In genomic region chr2:158381205-158381604, GRCh38 we compare ENCODE assay signal across 18 cellular contexts.
DNase-seq lines count a peak whose midpoint lies in the region; ATAC-seq and TF ChIP-seq lines count a peak whose summit lies in the region.
"Had no signal": no experiment of that assay in that cellular context is flagged by ENCODE, and none has a peak within 500 bp of the region (broad histone marks: within the 10 kb centered on the region; RNA-seq: fewer than 3 reads in every experiment).

No MANE protein-coding gene starts in this region.

- H3K9me3 Mint-ChIP-seq in endodermal cell (peaks cover 5% of the 10 kb centered on the region), mesothelial cell of epicardium (peaks cover 19% of the 10 kb centered on the region)
- no peaks in the 10 kb centered on the region for H3K9me3 Mint-ChIP-seq in effector memory CD8-positive, alpha-beta T cell
- H3K9me3 Mint-ChIP-seq in stimulated activated memory B cell treated with anti-CD40 and anti-IgM and Interleukin-4, amounts not matched to agents 10 μg/mL and 1 μg/mL and 100 μg/mL, for 72 hours, result no peaks in the 10 kb centered on the region

- 91% methylated on average over 3 of the region's 3 CpGs; no CpG with 5 or more reads in 1 of the 2 experiments for whole genome bisulfite sequencing in endodermal cell (ENCODE audit: insufficient coverage in 1 of 2, insufficient read length in 1 of 2), 2 experiments

- BruUV-seq in A673 (replicated peaks; lab: Mats Ljungman, UMichigan), result no TSS peak

- H3K27me3 Mint-ChIP-seq in endodermal cell (ENCODE audit: insufficient read depth) (no peaks in the 10 kb centered on the region), mesothelial cell of epicardium (ENCODE audit: low read depth) (no peaks in the 10 kb centered on the region)
- peaks cover 12 to 23% of the 10 kb centered on the region in 2 donors for H3K27me3 Mint-ChIP-seq in effector memory CD8-positive, alpha-beta T cell
- H3K27me3 Mint-ChIP-seq in stimulated activated memory B cell treated with anti-CD40 and anti-IgM and Interleukin-4, amounts not matched to agents 10 μg/mL and 1 μg/mL and 100 μg/mL, for 72 hours, result no peaks in the 10 kb centered on the region
- H3K27me3 Mint-ChIP-seq: B cell had no signal

- H3K27ac ChIP-seq in A673 (ENCODE audit: low read depth, low read length, poor library complexity, severe bottlenecking) (no peak overlapping the region), endodermal cell (ENCODE audit: low read depth, low read length) (no peak overlapping the region)

- H3K4me3 ChIP-seq in A673 (ENCODE audit: low read depth, low read length, poor library complexity, severe bottlenecking), result no peak overlapping the region
- H3K4me3 ChIP-seq in endodermal cell (ENCODE audit: low read length), result no peak overlapping the region

- CTCF ChIA-PET in A673 (lab: Charles Lee), result no interaction called here

- intact Hi-C loops in A673 (cut with micrococcal nuclease; ENCODE audit: unreplicated experiment), result no loop called here

- H3K4me1 Mint-ChIP-seq in endodermal cell (no peaks in the 10 kb centered on the region), mesothelial cell of epicardium (peaks cover 6% of the 10 kb centered on the region)
- H3K4me1 Mint-ChIP-seq in effector memory CD8-positive, alpha-beta T cell (ENCODE audit: low read depth in 2 of 2), result no peaks in the 10 kb centered on the region
- H3K4me1 Mint-ChIP-seq in stimulated activated memory B cell treated with anti-CD40 and anti-IgM and Interleukin-4, amounts not matched to agents 10 μg/mL and 1 μg/mL and 100 μg/mL, for 72 hours, result no peaks in the 10 kb centered on the region
- H3K4me1 Mint-ChIP-seq: B cell had no signal

- no peak overlapping the region for H3K27ac Mint-ChIP-seq in endodermal cell
- H3K27ac Mint-ChIP-seq in mesothelial cell of epicardium, result no peak overlapping the region
- no peak overlapping the region for H3K27ac Mint-ChIP-seq in effector memory CD8-positive, alpha-beta T cell
- no peak overlapping the region for H3K27ac Mint-ChIP-seq in stimulated activated memory B cell treated with anti-CD40 and anti-IgM and Interleukin-4, amounts not matched to agents 10 μg/mL and 1 μg/mL and 100 μg/mL, for 72 hours
- H3K27ac Mint-ChIP-seq: B cell had no signal

- no peaks in the 10 kb centered on the region for H3K27me3 ChIP-seq in A673 (replicated peaks; ENCODE audit: insufficient read depth, low read depth, low read length, poor library complexity)
- no peaks in the 10 kb centered on the region for H3K27me3 ChIP-seq in endodermal cell (ENCODE audit: control insufficient read depth, insufficient read depth, low read length, poor library complexity, severe bottlenecking)

- in situ Hi-C loops in KBM-7 (cut with MboI; ENCODE audit: low pct_unique_long_range_greater_than_20kb, low sequenced_read_pairs), result no loop called here

- ATAC-seq in effector memory CD8-positive, alpha-beta T cell (replicated peaks), result no peak
- ATAC-seq in HG02840 (IDR thresholded peaks at IDR 0.05; ENCODE audit: low FRiP score, unreplicated experiment) (no peak), GM21526 (IDR thresholded peaks at IDR 0.05; ENCODE audit: low FRiP score, unreplicated experiment) (no peak)
- no peak for ATAC-seq in stimulated activated memory B cell treated with anti-CD40 and anti-IgM and Interleukin-4, amounts not matched to agents 10 μg/mL and 1 μg/mL and 100 μg/mL, for 72 hours
- ATAC-seq: Right ventricle myocardium inferior had no signal

- H3K36me3 Mint-ChIP-seq in endodermal cell (ENCODE audit: low read depth), result no peaks in the 10 kb centered on the region
- H3K36me3 Mint-ChIP-seq in mesothelial cell of epicardium, result no peaks in the 10 kb centered on the region
- no peaks in the 10 kb centered on the region for H3K36me3 Mint-ChIP-seq in effector memory CD8-positive, alpha-beta T cell (ENCODE audit: insufficient read depth)
- no peaks in the 10 kb centered on the region for H3K36me3 Mint-ChIP-seq in stimulated activated memory B cell treated with anti-CD40 and anti-IgM and Interleukin-4, amounts not matched to agents 10 μg/mL and 1 μg/mL and 100 μg/mL, for 72 hours

- H3K36me3 ChIP-seq in A673 (ENCODE audit: insufficient read depth, low read length, poor library complexity, severe bottlenecking), result no peaks in the 10 kb centered on the region
- no peaks in the 10 kb centered on the region for H3K36me3 ChIP-seq in endodermal cell (ENCODE audit: control insufficient read depth, insufficient read depth, low read length)

- H3K9me3 ChIP-seq in A673 (ENCODE audit: low read depth, low read length, poor library complexity, severe bottlenecking) (no peaks in the 10 kb centered on the region), endodermal cell (ENCODE audit: control insufficient read depth, low read length) (no peaks in the 10 kb centered on the region)

- no peak; the same call in 1 of the 2 replicates for TF ChIP-seq CTCF in A673 (conservative IDR thresholded peaks at IDR 0.05; ENCODE audit: low read depth, low read length)
- TF ChIP-seq CTCF in endodermal cell (conservative IDR thresholded peaks at IDR 0.05), result peak; percentile 47
- peak; percentile 40 for TF ChIP-seq CTCF in mesothelial cell of epicardium (IDR thresholded peaks at IDR 0.05; ENCODE audit: unreplicated experiment)

- H3K4me3 Mint-ChIP-seq in endodermal cell (no peak overlapping the region), mesothelial cell of epicardium (no peak overlapping the region)
- H3K4me3 Mint-ChIP-seq in effector memory CD8-positive, alpha-beta T cell, result no peak overlapping the region
- H3K4me3 Mint-ChIP-seq in stimulated activated memory B cell treated with anti-CD40 and anti-IgM and Interleukin-4, amounts not matched to agents 10 μg/mL and 1 μg/mL and 100 μg/mL, for 72 hours, result no peak overlapping the region
- H3K4me3 Mint-ChIP-seq: B cell had no signal

- POLR2A ChIA-PET in A673 (lab: Charles Lee; ENCODE audit: low non-redundant PET), result no interaction called here

- no peak overlapping the region for H3K9ac ChIP-seq in endodermal cell (ENCODE audit: extremely low read depth, low read length, poor library complexity, severe bottlenecking)

- DNase-seq in A673 (ENCODE audit: low spot score), result peak; percentile 24
- DNase-seq in KBM-7, result peak; percentile 6
- DNase-seq in endodermal cell, result no peak
- DNase-seq in mesothelial cell of epicardium (ENCODE audit: low spot score in 2 of 2, unreplicated experiment in 2 of 2), result no peak
- DNase-seq in effector memory CD8-positive, alpha-beta T cell, result no peak
- DNase-seq: GDM1; MM.1S; NCI-H1092 treated with DMSO at 0.1 percent for 48 hours; NCI-H1436 treated with DMSO at 0.1 percent for 48 hours; NCI-H1930; NCI-H2227 treated with DMSO at 0.1 percent for 48 hours; NCI-H510A; NK-92 treated with Interleukin-12 subunit alpha and Interleukin-12 subunit beta, amount 100 ng/mL, for 24 hours had no signal

- H3K4me1 ChIP-seq in A673 (ENCODE audit: insufficient read depth, low read length, poor library complexity, severe bottlenecking) (no peaks in the 10 kb centered on the region), endodermal cell (ENCODE audit: control insufficient read depth, insufficient read depth, low read length) (no peaks in the 10 kb centered on the region)

Comparison
In these comparisons a context has a peak if more than half of its experiments do, and no peak if none do; other contexts are left out.
1. DNase-seq: peak in A673 (single experiment) and KBM-7 (single experiment); none in endodermal cell (single experiment), mesothelial cell of epicardium (0 of 2) and effector memory CD8-positive, alpha-beta T cell (0 of 3).